In the genomic region with DNA sequence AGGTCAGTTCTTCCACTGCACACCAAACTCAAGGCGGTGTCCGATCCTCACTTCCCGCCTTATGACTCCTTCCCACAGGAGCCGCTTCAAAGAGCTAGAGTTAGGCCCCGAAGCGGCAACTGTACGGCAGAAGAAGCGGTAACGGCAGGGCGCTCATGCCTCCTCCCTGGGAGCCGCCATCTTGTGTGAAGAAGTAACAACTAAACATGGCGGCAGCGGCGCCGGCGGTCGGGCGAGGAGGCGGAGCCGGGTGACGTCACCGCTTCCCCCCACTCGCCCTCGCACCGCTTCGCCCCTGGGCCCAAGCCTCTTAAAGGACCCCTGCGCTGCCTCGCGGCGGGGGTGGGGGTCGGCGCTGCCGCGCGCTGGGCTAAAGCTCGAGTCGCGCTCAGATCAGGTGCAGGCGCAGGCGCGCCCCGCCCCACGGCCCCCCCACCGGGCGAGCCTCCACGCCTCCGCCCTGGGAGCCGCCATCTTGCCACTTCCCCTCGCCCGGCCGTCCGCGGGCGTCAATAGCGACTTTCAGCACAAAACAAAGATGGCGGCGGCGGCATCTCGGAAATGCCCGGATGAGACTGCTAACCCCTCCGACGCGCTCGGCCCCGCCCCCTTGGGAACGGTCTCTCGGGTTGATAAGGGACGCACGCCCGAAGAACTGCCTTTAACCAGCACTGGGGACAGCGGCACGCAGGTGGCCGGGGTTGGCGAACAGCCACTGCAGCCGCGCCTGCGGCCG, we compare ENCODE assay signal across 1 cellular context.
TF ChIP-seq lines count a peak whose summit lies in the region.

A gene (minus strand): TSS at position 187 of the 736 bp plus-strand sequence. CDS start 978 bp downstream, outside the sequence.

TF ChIP-seq in K562, 482 proteins besides CTCF, POLR2A, EP300 and RAD21 (continued from another document and continues in another):
- TF ChIP-seq, protein P1, sequence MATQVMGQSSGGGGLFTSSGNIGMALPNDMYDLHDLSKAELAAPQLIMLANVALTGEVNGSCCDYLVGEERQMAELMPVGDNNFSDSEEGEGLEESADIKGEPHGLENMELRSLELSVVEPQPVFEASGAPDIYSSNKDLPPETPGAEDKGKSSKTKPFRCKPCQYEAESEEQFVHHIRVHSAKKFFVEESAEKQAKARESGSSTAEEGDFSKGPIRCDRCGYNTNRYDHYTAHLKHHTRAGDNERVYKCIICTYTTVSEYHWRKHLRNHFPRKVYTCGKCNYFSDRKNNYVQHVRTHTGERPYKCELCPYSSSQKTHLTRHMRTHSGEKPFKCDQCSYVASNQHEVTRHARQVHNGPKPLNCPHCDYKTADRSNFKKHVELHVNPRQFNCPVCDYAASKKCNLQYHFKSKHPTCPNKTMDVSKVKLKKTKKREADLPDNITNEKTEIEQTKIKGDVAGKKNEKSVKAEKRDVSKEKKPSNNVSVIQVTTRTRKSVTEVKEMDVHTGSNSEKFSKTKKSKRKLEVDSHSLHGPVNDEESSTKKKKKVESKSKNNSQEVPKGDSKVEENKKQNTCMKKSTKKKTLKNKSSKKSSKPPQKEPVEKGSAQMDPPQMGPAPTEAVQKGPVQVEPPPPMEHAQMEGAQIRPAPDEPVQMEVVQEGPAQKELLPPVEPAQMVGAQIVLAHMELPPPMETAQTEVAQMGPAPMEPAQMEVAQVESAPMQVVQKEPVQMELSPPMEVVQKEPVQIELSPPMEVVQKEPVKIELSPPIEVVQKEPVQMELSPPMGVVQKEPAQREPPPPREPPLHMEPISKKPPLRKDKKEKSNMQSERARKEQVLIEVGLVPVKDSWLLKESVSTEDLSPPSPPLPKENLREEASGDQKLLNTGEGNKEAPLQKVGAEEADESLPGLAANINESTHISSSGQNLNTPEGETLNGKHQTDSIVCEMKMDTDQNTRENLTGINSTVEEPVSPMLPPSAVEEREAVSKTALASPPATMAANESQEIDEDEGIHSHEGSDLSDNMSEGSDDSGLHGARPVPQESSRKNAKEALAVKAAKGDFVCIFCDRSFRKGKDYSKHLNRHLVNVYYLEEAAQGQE (CRISPR knock-in tag; IDR thresholded peaks at IDR 0.05; ENCODE audit: low read depth), result peak; percentile 88; the same call in 1 of the 2 replicates
- TF ChIP-seq TOE1 (IDR thresholded peaks at IDR 0.05; ENCODE audit: borderline replicate concordance), result no peak
- TF ChIP-seq TOE1 (CRISPR knock-in tag; IDR thresholded peaks at IDR 0.05; ENCODE audit: borderline replicate concordance, low read depth), result 0 out of 2 replicates have a peak, but pooled peaks have one; percentile 34
- TF ChIP-seq IFI16 (CRISPR knock-in tag; IDR thresholded peaks at IDR 0.05), result no peak
- TF ChIP-seq ZNF583 (CRISPR knock-in tag; IDR thresholded peaks at IDR 0.05), result no peak; the same call in 1 of the 2 replicates
- TF ChIP-seq, protein P2, sequence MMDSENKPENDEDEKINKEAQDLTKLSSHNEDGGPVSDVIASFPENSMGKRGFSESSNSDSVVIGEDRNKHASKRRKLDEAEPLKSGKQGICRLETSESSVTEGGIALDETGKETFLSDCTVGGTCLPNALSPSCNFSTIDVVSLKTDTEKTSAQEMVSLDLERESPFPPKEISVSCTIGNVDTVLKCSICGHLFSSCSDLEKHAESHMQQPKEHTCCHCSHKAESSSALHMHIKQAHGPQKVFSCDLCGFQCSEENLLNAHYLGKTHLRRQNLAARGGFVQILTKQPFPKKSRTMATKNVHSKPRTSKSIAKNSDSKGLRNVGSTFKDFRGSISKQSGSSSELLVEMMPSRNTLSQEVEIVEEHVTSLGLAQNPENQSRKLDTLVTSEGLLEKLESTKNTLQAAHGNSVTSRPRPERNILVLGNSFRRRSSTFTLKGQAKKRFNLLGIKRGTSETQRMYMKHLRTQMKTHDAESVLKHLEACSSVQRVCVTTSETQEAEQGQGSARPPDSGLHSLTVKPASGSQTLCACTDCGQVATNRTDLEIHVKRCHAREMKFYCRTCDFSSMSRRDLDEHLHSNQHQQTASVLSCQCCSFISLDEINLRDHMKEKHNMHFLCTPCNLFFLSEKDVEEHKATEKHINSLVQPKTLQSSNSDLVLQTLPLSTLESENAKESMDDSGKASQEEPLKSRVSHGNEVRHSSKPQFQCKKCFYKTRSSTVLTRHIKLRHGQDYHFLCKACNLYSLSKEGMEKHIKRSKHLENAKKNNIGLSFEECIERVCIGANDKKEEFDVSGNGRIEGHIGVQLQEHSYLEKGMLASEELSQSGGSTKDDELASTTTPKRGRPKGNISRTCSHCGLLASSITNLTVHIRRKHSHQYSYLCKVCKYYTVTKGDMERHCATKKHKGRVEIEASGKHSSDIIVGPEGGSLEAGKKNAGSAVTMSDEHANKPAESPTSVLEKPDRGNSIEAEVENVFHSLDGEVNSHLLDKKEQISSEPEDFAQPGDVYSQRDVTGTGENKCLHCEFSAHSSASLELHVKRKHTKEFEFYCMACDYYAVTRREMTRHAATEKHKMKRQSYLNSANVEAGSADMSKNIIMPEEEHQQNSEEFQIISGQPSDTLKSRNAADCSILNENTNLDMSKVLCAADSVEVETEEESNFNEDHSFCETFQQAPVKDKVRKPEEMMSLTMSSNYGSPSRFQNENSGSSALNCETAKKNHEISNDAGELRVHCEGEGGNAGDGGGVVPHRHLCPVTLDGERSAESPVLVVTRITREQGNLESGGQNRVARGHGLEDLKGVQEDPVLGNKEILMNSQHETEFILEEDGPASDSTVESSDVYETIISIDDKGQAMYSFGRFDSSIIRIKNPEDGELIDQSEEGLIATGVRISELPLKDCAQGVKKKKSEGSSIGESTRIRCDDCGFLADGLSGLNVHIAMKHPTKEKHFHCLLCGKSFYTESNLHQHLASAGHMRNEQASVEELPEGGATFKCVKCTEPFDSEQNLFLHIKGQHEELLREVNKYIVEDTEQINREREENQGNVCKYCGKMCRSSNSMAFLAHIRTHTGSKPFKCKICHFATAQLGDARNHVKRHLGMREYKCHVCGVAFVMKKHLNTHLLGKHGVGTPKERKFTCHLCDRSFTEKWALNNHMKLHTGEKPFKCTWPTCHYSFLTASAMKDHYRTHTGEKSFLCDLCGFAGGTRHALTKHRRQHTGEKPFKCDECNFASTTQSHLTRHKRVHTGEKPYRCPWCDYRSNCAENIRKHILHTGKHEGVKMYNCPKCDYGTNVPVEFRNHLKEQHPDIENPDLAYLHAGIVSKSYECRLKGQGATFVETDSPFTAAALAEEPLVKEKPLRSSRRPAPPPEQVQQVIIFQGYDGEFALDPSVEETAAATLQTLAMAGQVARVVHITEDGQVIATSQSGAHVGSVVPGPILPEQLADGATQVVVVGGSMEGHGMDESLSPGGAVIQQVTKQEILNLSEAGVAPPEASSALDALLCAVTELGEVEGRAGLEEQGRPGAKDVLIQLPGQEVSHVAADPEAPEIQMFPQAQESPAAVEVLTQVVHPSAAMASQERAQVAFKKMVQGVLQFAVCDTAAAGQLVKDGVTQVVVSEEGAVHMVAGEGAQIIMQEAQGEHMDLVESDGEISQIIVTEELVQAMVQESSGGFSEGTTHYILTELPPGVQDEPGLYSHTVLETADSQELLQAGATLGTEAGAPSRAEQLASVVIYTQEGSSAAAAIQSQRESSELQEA (IDR thresholded peaks at IDR 0.05; ENCODE audit: low read depth), result no peak
- TF ChIP-seq CREBBP (IDR thresholded peaks at IDR 0.05; ENCODE audit: low read depth, low read length), result no peak
- no peak for TF ChIP-seq PHB (CRISPR knock-in tag; IDR thresholded peaks at IDR 0.05)
- no peak for TF ChIP-seq ZNF217 (CRISPR knock-in tag; IDR thresholded peaks at IDR 0.05)
- no peak for TF ChIP-seq ZNF354B (CRISPR knock-in tag; IDR thresholded peaks at IDR 0.05)
- no peak for TF ChIP-seq THRAP3 (IDR thresholded peaks at IDR 0.05; ENCODE audit: borderline replicate concordance)
- no peak for TF ChIP-seq ASH1L (IDR thresholded peaks at IDR 0.05; ENCODE audit: borderline replicate concordance, low read depth, partially characterized antibody)
- 0 out of 2 replicates have a peak, but pooled peaks have one; percentile 16 for TF ChIP-seq ETV5 (CRISPR knock-in tag; IDR thresholded peaks at IDR 0.05; ENCODE audit: low read depth)
- no peak for TF ChIP-seq BMI1 (IDR thresholded peaks at IDR 0.05; ENCODE audit: low read length)
- no peak for TF ChIP-seq SMARCC2 (IDR thresholded peaks at IDR 0.05; ENCODE audit: low read depth)
- peak; percentile 91 for TF ChIP-seq RBFOX2 (IDR thresholded peaks at IDR 0.05; ENCODE audit: low read depth, low read length)
- TF ChIP-seq, protein P3, sequence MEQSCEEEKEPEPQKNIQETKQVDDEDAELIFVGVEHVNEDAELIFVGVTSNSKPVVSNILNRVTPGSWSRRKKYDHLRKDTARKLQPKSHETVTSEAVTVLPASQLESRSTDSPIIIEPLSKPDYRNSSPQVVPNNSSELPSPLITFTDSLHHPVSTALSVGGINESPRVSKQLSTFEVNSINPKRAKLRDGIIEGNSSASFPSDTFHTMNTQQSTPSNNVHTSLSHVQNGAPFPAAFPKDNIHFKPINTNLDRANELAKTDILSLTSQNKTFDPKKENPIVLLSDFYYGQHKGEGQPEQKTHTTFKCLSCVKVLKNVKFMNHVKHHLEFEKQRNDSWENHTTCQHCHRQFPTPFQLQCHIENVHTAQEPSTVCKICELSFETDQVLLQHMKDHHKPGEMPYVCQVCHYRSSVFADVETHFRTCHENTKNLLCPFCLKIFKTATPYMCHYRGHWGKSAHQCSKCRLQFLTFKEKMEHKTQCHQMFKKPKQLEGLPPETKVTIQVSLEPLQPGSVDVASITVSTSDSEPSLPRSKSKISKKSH (CRISPR knock-in tag; IDR thresholded peaks at IDR 0.05), result no peak
- TF ChIP-seq ZSCAN32 (CRISPR knock-in tag; IDR thresholded peaks at IDR 0.05), result no peak
- peak; percentile 59; the same call in 1 of the 2 replicates for TF ChIP-seq DMBX1 (CRISPR knock-in tag; IDR thresholded peaks at IDR 0.05; ENCODE audit: borderline replicate concordance)
- no peak for TF ChIP-seq HMG20B (CRISPR knock-in tag; IDR thresholded peaks at IDR 0.05)
- no peak for TF ChIP-seq FUS (optimal IDR thresholded peaks at IDR 0.05; ENCODE audit: low read depth, low read length)
- TF ChIP-seq ZNF174 (CRISPR knock-in tag; IDR thresholded peaks at IDR 0.05), result no peak
- peak; percentile 57 for TF ChIP-seq HCFC1 (IDR thresholded peaks at IDR 0.05; ENCODE audit: low read depth, low read length)
- TF ChIP-seq, protein P4, sequence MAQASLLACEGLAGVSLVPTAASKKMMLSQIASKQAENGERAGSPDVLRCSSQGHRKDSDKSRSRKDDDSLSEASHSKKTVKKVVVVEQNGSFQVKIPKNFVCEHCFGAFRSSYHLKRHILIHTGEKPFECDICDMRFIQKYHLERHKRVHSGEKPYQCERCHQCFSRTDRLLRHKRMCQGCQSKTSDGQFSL (CRISPR knock-in tag; IDR thresholded peaks at IDR 0.05), result peak; percentile 98
- TF ChIP-seq, protein P4 (tag; IDR thresholded peaks at IDR 0.05), result peak in 1 of 2 experiments; percentile 96; a peak in 2 of 4 replicates
- peak; percentile 68; the same call in 1 of the 2 replicates for TF ChIP-seq E2F3 (CRISPR knock-in tag; IDR thresholded peaks at IDR 0.05)
- no peak for TF ChIP-seq HDAC2 (IDR thresholded peaks at IDR 0.05)
- no peak for TF ChIP-seq NCOA4 (IDR thresholded peaks at IDR 0.05; ENCODE audit: partially characterized antibody)
- TF ChIP-seq, protein P5, sequence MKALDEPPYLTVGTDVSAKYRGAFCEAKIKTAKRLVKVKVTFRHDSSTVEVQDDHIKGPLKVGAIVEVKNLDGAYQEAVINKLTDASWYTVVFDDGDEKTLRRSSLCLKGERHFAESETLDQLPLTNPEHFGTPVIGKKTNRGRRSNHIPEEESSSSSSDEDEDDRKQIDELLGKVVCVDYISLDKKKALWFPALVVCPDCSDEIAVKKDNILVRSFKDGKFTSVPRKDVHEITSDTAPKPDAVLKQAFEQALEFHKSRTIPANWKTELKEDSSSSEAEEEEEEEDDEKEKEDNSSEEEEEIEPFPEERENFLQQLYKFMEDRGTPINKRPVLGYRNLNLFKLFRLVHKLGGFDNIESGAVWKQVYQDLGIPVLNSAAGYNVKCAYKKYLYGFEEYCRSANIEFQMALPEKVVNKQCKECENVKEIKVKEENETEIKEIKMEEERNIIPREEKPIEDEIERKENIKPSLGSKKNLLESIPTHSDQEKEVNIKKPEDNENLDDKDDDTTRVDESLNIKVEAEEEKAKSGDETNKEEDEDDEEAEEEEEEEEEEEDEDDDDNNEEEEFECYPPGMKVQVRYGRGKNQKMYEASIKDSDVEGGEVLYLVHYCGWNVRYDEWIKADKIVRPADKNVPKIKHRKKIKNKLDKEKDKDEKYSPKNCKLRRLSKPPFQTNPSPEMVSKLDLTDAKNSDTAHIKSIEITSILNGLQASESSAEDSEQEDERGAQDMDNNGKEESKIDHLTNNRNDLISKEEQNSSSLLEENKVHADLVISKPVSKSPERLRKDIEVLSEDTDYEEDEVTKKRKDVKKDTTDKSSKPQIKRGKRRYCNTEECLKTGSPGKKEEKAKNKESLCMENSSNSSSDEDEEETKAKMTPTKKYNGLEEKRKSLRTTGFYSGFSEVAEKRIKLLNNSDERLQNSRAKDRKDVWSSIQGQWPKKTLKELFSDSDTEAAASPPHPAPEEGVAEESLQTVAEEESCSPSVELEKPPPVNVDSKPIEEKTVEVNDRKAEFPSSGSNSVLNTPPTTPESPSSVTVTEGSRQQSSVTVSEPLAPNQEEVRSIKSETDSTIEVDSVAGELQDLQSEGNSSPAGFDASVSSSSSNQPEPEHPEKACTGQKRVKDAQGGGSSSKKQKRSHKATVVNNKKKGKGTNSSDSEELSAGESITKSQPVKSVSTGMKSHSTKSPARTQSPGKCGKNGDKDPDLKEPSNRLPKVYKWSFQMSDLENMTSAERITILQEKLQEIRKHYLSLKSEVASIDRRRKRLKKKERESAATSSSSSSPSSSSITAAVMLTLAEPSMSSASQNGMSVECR (CRISPR knock-in tag; IDR thresholded peaks at IDR 0.05), result peak; percentile 61; the same call in 1 of the 2 replicates
- no peak for TF ChIP-seq U2AF2 (optimal IDR thresholded peaks at IDR 0.05; ENCODE audit: low read depth, low read length)
- TF ChIP-seq RNF2 (IDR thresholded peaks at IDR 0.05), result no peak; the same call in 1 of the 2 replicates
